Comparison of ENCODE assay signal across 1 cellular context in the genomic region with DNA sequence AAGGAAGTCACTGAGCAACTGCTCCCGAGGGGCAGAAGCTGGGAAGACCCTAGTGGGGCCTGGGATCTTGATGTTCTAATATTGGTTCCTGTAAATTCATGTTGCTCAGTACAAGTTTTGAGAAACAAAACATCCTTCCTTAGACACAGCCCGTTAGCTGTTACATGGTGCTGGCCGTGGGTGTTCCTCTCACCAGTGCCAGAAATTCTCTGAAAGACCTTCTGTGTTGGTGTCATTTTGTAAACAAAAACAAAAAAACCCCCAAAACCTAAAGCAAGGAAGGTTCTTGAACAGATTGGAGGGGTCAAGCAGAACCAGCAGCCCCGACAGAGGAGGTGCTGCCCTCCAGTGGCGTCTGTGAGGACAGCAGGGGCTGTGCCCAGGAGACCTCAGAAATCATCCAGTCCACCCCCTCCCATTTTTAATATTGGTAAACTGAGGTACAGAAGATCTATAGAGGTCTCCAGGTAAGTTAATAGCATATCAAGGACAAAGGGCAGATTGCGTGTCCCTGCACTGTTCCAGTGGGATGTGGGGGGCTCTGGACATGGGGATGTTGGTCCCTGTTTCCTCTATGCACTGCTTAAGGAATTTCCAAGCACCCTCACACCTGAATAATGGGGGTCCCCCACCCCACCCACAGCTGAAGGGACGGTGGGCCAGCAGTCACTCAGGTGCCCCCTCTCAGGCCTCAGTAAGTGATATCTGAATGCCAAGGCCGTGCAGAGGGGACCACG.
TF ChIP-seq lines count a peak whose summit lies in the region.

No MANE protein-coding gene starts in this region.

TF ChIP-seq in GM23338, 12 proteins besides CTCF, POLR2A, EP300 and RAD21 (continued from another document):
- TF ChIP-seq, protein P1, sequence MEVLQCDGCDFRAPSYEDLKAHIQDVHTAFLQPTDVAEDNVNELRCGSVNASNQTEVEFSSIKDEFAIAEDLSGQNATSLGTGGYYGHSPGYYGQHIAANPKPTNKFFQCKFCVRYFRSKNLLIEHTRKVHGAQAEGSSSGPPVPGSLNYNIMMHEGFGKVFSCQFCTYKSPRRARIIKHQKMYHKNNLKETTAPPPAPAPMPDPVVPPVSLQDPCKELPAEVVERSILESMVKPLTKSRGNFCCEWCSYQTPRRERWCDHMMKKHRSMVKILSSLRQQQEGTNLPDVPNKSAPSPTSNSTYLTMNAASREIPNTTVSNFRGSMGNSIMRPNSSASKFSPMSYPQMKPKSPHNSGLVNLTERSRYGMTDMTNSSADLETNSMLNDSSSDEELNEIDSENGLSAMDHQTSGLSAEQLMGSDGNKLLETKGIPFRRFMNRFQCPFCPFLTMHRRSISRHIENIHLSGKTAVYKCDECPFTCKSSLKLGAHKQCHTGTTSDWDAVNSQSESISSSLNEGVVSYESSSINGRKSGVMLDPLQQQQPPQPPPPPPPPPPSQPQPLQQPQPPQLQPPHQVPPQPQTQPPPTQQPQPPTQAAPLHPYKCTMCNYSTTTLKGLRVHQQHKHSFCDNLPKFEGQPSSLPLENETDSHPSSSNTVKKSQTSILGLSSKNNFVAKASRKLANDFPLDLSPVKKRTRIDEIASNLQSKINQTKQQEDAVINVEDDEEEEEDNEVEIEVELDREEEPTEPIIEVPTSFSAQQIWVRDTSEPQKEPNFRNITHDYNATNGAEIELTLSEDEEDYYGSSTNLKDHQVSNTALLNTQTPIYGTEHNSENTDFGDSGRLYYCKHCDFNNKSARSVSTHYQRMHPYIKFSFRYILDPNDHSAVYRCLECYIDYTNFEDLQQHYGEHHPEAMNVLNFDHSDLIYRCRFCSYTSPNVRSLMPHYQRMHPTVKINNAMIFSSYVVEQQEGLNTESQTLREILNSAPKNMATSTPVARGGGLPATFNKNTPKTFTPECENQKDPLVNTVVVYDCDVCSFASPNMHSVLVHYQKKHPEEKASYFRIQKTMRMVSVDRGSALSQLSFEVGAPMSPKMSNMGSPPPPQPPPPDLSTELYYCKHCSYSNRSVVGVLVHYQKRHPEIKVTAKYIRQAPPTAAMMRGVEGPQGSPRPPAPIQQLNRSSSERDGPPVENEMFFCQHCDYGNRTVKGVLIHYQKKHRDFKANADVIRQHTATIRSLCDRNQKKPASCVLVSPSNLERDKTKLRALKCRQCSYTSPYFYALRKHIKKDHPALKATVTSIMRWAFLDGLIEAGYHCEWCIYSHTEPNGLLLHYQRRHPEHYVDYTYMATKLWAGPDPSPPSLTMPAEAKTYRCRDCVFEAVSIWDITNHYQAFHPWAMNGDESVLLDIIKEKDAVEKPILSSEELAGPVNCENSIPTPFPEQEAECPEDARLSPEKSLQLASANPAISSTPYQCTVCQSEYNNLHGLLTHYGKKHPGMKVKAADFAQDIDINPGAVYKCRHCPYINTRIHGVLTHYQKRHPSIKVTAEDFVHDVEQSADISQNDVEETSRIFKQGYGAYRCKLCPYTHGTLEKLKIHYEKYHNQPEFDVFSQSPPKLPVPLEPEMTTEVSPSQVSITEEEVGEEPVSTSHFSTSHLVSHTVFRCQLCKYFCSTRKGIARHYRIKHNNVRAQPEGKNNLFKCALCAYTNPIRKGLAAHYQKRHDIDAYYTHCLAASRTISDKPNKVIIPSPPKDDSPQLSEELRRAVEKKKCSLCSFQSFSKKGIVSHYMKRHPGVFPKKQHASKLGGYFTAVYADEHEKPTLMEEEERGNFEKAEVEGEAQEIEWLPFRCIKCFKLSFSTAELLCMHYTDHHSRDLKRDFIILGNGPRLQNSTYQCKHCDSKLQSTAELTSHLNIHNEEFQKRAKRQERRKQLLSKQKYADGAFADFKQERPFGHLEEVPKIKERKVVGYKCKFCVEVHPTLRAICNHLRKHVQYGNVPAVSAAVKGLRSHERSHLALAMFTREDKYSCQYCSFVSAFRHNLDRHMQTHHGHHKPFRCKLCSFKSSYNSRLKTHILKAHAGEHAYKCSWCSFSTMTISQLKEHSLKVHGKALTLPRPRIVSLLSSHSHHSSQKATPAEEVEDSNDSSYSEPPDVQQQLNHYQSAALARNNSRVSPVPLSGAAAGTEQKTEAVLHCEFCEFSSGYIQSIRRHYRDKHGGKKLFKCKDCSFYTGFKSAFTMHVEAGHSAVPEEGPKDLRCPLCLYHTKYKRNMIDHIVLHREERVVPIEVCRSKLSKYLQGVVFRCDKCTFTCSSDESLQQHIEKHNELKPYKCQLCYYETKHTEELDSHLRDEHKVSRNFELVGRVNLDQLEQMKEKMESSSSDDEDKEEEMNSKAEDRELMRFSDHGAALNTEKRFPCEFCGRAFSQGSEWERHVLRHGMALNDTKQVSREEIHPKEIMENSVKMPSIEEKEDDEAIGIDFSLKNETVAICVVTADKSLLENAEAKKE (CRISPR knock-in tag; IDR thresholded peaks at IDR 0.05) = no peak
- TF ChIP-seq ETS1 (IDR thresholded peaks at IDR 0.05) (no peak), STAT1 (IDR thresholded peaks at IDR 0.05; ENCODE audit: unreplicated experiment) (no peak), EZH2phosphoT487 (IDR thresholded peaks at IDR 0.05; ENCODE audit: unreplicated experiment) (no peak), POLR2AphosphoS5 (IDR thresholded peaks at IDR 0.05; ENCODE audit: low read depth) (no peak), ZNF331 (CRISPR knock-in tag; IDR thresholded peaks at IDR 0.05; ENCODE audit: low read depth) (no peak), ZNF114 (CRISPR knock-in tag; IDR thresholded peaks at IDR 0.05) (no peak), EZH2 (IDR thresholded peaks at IDR 0.05; ENCODE audit: low read depth, unreplicated experiment) (no peak)
